ENCODE assay signal across 8 cellular contexts in genomic region chr7:140390466-140391190, GRCh38. TPM values are rescaled to one million over a fixed set of nuclear protein-coding genes. Genes with fewer than 3 reads are reported as not detected.
A peak's percentile ranks its signal among the peaks of the same experiment; 100 is the strongest.
DNase-seq lines count a peak whose midpoint lies in the region; ATAC-seq and TF ChIP-seq lines count a peak whose summit lies in the region.

No MANE protein-coding gene starts in this region.

- intact Hi-C loops in right cardiac atrium (cut with DNase I) (no loop called here), cardiac septum (cut with DNase I) (no loop called here)

- DNase-seq in right cardiac atrium (no peak), cardiac septum (ENCODE audit: low spot score) (no peak), NCI-H1694 treated with DMSO at 0.1 percent for 48 hours (lab: John Stamatoyannopoulos, UW) (no peak), nephron progenitor cell (no peak)
- peak; percentile 24 for DNase-seq in activated naive CD8-positive, alpha-beta T cell treated with anti-CD3 and anti-CD28 coated beads, Interleukin-2, amount 50 U/mL, for 24 hours
- no peak for DNase-seq in stimulated activated naive CD4-positive, alpha-beta T cell treated with Interleukin-2 at 50 U/mL for 16 hours (lab: John Stamatoyannopoulos, UW)

- H3K9me3 Mint-ChIP-seq in activated naive CD8-positive, alpha-beta T cell treated with anti-CD3 and anti-CD28 coated beads, Interleukin-2, amount 50 U/mL, for 24 hours, result no peaks in the 10 kb centered on the region
- no peaks in the 10 kb centered on the region for H3K9me3 Mint-ChIP-seq in nephron progenitor cell

- peaks cover 4% of the 10 kb centered on the region for H3K36me3 Mint-ChIP-seq in activated naive CD8-positive, alpha-beta T cell treated with anti-CD3 and anti-CD28 coated beads, Interleukin-2, amount 50 U/mL, for 24 hours (ENCODE audit: low read depth)
- peaks cover under 1% of the 10 kb centered on the region for H3K36me3 Mint-ChIP-seq in nephron progenitor cell (ENCODE audit: low read depth)

- H3K27me3 ChIP-seq in right cardiac atrium (ENCODE audit: control insufficient read depth, insufficient read depth) (no peaks in the 10 kb centered on the region), thymus (ENCODE audit: control insufficient read depth, insufficient read depth) (no peaks in the 10 kb centered on the region)

- H3K4me1 Mint-ChIP-seq in activated naive CD8-positive, alpha-beta T cell treated with anti-CD3 and anti-CD28 coated beads, Interleukin-2, amount 50 U/mL, for 24 hours, result peaks cover 1% of the 10 kb centered on the region
- no peaks in the 10 kb centered on the region for H3K4me1 Mint-ChIP-seq in nephron progenitor cell

- no peaks in the 10 kb centered on the region for H3K9me3 ChIP-seq in right cardiac atrium (ENCODE audit: control insufficient read depth, low read length)
- H3K9me3 ChIP-seq in thymus (ENCODE audit: control insufficient read depth), result no peaks in the 10 kb centered on the region

- peak; percentile 30 for ATAC-seq in right cardiac atrium
- peak; percentile 77 for ATAC-seq in HG03108 (IDR thresholded peaks at IDR 0.05; ENCODE audit: unreplicated experiment)
- ATAC-seq in activated naive CD8-positive, alpha-beta T cell treated with anti-CD3 and anti-CD28 coated beads, Interleukin-2, amount 50 U/mL, for 24 hours, result peak; percentile 68

- H3K27ac ChIP-seq in right cardiac atrium (ENCODE audit: low read length) (no peak overlapping the region), thymus (ENCODE audit: low read depth) (peak overlapping the region; percentile 8)

- no peaks in the 10 kb centered on the region for H3K27me3 Mint-ChIP-seq in activated naive CD8-positive, alpha-beta T cell treated with anti-CD3 and anti-CD28 coated beads, Interleukin-2, amount 50 U/mL, for 24 hours
- no peaks in the 10 kb centered on the region for H3K27me3 Mint-ChIP-seq in nephron progenitor cell (ENCODE audit: low read depth, poor library complexity)

- H3K4me1 ChIP-seq in right cardiac atrium (ENCODE audit: control insufficient read depth, insufficient read depth, low read length), result peaks cover 6% of the 10 kb centered on the region
- peaks cover 7% of the 10 kb centered on the region for H3K4me1 ChIP-seq in thymus (ENCODE audit: control insufficient read depth, insufficient read depth, low read length)

- no peak for TF ChIP-seq CTCF in nephron progenitor cell (IDR thresholded peaks at IDR 0.05)

- H3K4me3 Mint-ChIP-seq in activated naive CD8-positive, alpha-beta T cell treated with anti-CD3 and anti-CD28 coated beads, Interleukin-2, amount 50 U/mL, for 24 hours, result no peak overlapping the region
- no peak overlapping the region for H3K4me3 Mint-ChIP-seq in nephron progenitor cell

- 85% methylated on average over 8 of the region's 8 CpGs for WGBS in right cardiac atrium
- WGBS in thymus, result 56% methylated on average over 8 of the region's 8 CpGs

- H3K36me3 ChIP-seq in thymus (ENCODE audit: control insufficient read depth, insufficient read depth), result no peaks in the 10 kb centered on the region

- H3K4me3 ChIP-seq in right cardiac atrium (ENCODE audit: low read length) (no peak overlapping the region), thymus (ENCODE audit: low read length) (no peak overlapping the region)

- no peak overlapping the region for H3K27ac Mint-ChIP-seq in activated naive CD8-positive, alpha-beta T cell treated with anti-CD3 and anti-CD28 coated beads, Interleukin-2, amount 50 U/mL, for 24 hours
- H3K27ac Mint-ChIP-seq in nephron progenitor cell, result no peak overlapping the region

RNA-seq across cellular contexts. Expression of gene SLC37A3, which starts 7.7 kb away (rescaled TPM):
- 10 to 100 TPM; 16.3 to 17.7 (median 16.9) TPM for total RNA-seq in right cardiac atrium
- polyA plus RNA-seq in right cardiac atrium, result 11.8 TPM
- total RNA-seq in cardiac septum, result 13.2 TPM
- polyA plus RNA-seq in thymus, result 36.5 TPM

RNA-seq across cellular contexts. Expression of gene RAB19, which starts 13.2 kb away (rescaled TPM):
- not detected for total RNA-seq in right cardiac atrium
- not detected for polyA plus RNA-seq in right cardiac atrium
- not detected for total RNA-seq in cardiac septum
- polyA plus RNA-seq in thymus, result 0.50 TPM
